In genomic region chr2:189521686-189522434, GRCh38 we compare ENCODE assay signal across 13 cellular contexts. TPM values are rescaled to one million over a fixed set of nuclear protein-coding genes. Genes with fewer than 3 reads are reported as not detected.
DNase-seq lines count a peak whose midpoint lies in the region; ATAC-seq, FAIRE-seq and TF ChIP-seq lines count a peak whose summit lies in the region.
"Had no signal": no experiment of that assay in that cellular context is flagged by ENCODE, and none has a peak within 500 bp of the region (broad histone marks: within the 10 kb centered on the region; RNA-seq: fewer than 3 reads in every experiment).

No MANE protein-coding gene starts in this region.

- CTCF ChIA-PET in GM12878 (lab: Yijun Ruan, JAX): no interaction called here

- H3K27me3 Mint-ChIP-seq in nephron (ENCODE audit: low read depth): no peaks in the 10 kb centered on the region

- no peak overlapping the region for H3K4me2 ChIP-seq in GM12878 (ENCODE audit: control insufficient read depth, insufficient read depth)

- SMC1A ChIA-PET in GM12878 (lab: Charles Lee; ENCODE audit: uncharacterized antibody, unreplicated experiment): interaction anchor here (0.7 kb wide), 1 partner anchor 57 kb away, joined by 3 read pairs; no protein-coding TSS in a partner anchor

- TF ChIP-seq CTCF in GM06990 (IDR thresholded peaks at IDR 0.05; ENCODE audit: insufficient read depth, low read length, poor library complexity, severe bottlenecking) (peak; percentile 12), GM12878 (IDR thresholded peaks at IDR 0.05 in 2 of 3, conservative IDR thresholded peaks at IDR 0.05 in 1 of 3; ENCODE audit: control insufficient read depth in 2 of 3, extremely low read depth in 1 of 3, insufficient read depth in 1 of 3, low read depth in 3 of 3, low read length in 3 of 3) (0 out of 6 replicates have a peak, but pooled peaks of 2 of the 3 experiments have one; percentile 6 to 12), nephron (IDR thresholded peaks at IDR 0.05; ENCODE audit: unreplicated experiment in 3 of 3) (no peak)

- no peak for TF ChIP-seq RAD21 in GM12878 (IDR thresholded peaks at IDR 0.05; ENCODE audit: insufficient read depth, low read depth, low read length)

- no peak overlapping the region for H3K9ac ChIP-seq in GM12878 (ENCODE audit: control insufficient read depth, insufficient read depth, low read length)

- in situ Hi-C loops in GM12878 (cut with MboI): no loop called here

- no peak for TF ChIP-seq POLR2A in GM12878 (IDR thresholded peaks at IDR 0.05; ENCODE audit: low read depth, low read length)

- H3K27me3 ChIP-seq in GM06990 (replicated peaks; ENCODE audit: control insufficient read depth, insufficient read depth, low read length) (no peaks in the 10 kb centered on the region), GM12878 (replicated peaks in 1 of 2; ENCODE audit: control insufficient read depth in 2 of 2, insufficient read depth in 2 of 2, low read length in 1 of 2) (no peaks in the 10 kb centered on the region)

- DNase-seq in GM06990 (ENCODE audit: extremely low read depth, insufficient read length) (no peak), GM12878 (ENCODE audit: low read depth, low spot score) (no peak), NCI-H1105 (lab: John Stamatoyannopoulos, UW) (no peak)
- no peak for DNase-seq in activated effector memory CD4-positive, alpha-beta T cell treated with Interleukin-2 at 50 U/mL for 16 hours
- DNase-seq: CD8-positive, alpha-beta T cell; NCI-H345 had no signal

- H3K79me2 ChIP-seq in GM12878 (ENCODE audit: control insufficient read depth, insufficient read depth, low read length): no peaks in the 10 kb centered on the region

- no peak for TF ChIP-seq EP300 in GM12878 (IDR thresholded peaks at IDR 0.05; ENCODE audit: borderline replicate concordance in 1 of 2, control insufficient read depth in 1 of 2, low read depth in 2 of 2, low read length in 2 of 2)

- no peaks in the 10 kb centered on the region for H3K9me3 ChIP-seq in GM12878 (replicated peaks; ENCODE audit: control insufficient read depth, insufficient read depth, low read length)

- H3K4me3 ChIP-seq in GM06990 (replicated peaks; ENCODE audit: low read depth, low read length): no peak overlapping the region
- H3K4me3 ChIP-seq in GM12878: no peak overlapping the region

- RAD21 ChIA-PET in GM12878 (lab: Charles Lee; ENCODE audit: unreplicated experiment): no interaction called here

- 3% methylated on average over 2 of the region's 2 CpGs for WGBS in GM12878 (ENCODE audit: insufficient coverage, insufficient replicate concordance, low lambda C conversion rate, missing lambda C conversion rate)

- BruUV-seq in GM12878 (replicated peaks; lab: Mats Ljungman, UMichigan): no TSS peak

- no peak for FAIRE-seq in GM12878 (lab: Jason Lieb, UNC)
- FAIRE-seq: astrocyte, H1 had no signal

- peaks cover 38% of the 10 kb centered on the region for H3K4me1 Mint-ChIP-seq in nephron

- no peaks in the 10 kb centered on the region for H3K4me1 ChIP-seq in GM12878 (ENCODE audit: control insufficient read depth, insufficient read depth, low read length)

- H3K27ac Mint-ChIP-seq in nephron: peak overlapping the region in 2 of 3 experiments; percentile 79 to 83
- H3K27ac Mint-ChIP-seq: CD8-positive, alpha-beta T cell; stimulated activated naive CD8-positive, alpha-beta T cell treated with anti-CD3 and anti-CD28 coated beads, Interleukin-15, Interleukin-2, amounts not matched to agents 100 ng/mL and 50 ng/mL, for 24 hours had no signal

- H4K20me1 ChIP-seq in GM12878 (ENCODE audit: control insufficient read depth, insufficient read depth): no peaks in the 10 kb centered on the region

- H3K36me3 ChIP-seq in GM06990 (ENCODE audit: control insufficient read depth, insufficient read depth, low read length) (no peaks in the 10 kb centered on the region), GM12878 (ENCODE audit: control insufficient read depth in 2 of 2, insufficient read depth in 2 of 2, low read length in 1 of 2) (no peaks in the 10 kb centered on the region)

- H3K4me3 Mint-ChIP-seq in nephron: no peak overlapping the region
- H3K4me3 Mint-ChIP-seq: CD8-positive, alpha-beta T cell; stimulated activated naive CD8-positive, alpha-beta T cell treated with anti-CD3 and anti-CD28 coated beads, Interleukin-15, Interleukin-2, amounts not matched to agents 100 ng/mL and 50 ng/mL, for 24 hours had no signal

- intact Hi-C loops in GM12878 (cut with micrococcal nuclease; ENCODE audit: unreplicated experiment): no loop called here

- peaks cover 11% of the 10 kb centered on the region for H3K9me3 Mint-ChIP-seq in nephron
- H3K9me3 Mint-ChIP-seq: stimulated activated naive CD8-positive, alpha-beta T cell treated with anti-CD3 and anti-CD28 coated beads, Interleukin-15, Interleukin-2, amounts not matched to agents 100 ng/mL and 50 ng/mL, for 24 hours had no signal

- no peak overlapping the region for H2AFZ ChIP-seq in GM12878 (ENCODE audit: control insufficient read depth, low read depth, low read length)

- POLR2A ChIA-PET in GM12878 (lab: Charles Lee): no interaction called here

- peak; percentile 49 for ATAC-seq in HG03378 (IDR thresholded peaks at IDR 0.05; ENCODE audit: unreplicated experiment)
- ATAC-seq in GM12878: peak; percentile 85
- no peak for ATAC-seq in GM19023 (IDR thresholded peaks at IDR 0.05; ENCODE audit: unreplicated experiment)
- no peak for ATAC-seq in HG03135 (IDR thresholded peaks at IDR 0.05; ENCODE audit: unreplicated experiment)
- ATAC-seq: CD8-positive, alpha-beta T cell had no signal

- no peak overlapping the region for H3K27ac ChIP-seq in GM12878 (ENCODE audit: control insufficient read depth, insufficient read depth)

- no peaks in the 10 kb centered on the region for H3K36me3 Mint-ChIP-seq in nephron (ENCODE audit: low read depth)
- H3K36me3 Mint-ChIP-seq: CD8-positive, alpha-beta T cell had no signal

TF ChIP-seq in GM12878, 131 proteins besides CTCF, POLR2A, EP300 and RAD21 (continues in another document):
- TF ChIP-seq FOXM1 (IDR thresholded peaks at IDR 0.05; ENCODE audit: low read depth, low read length) (no peak), ASH2L (IDR thresholded peaks at IDR 0.05; ENCODE audit: borderline replicate concordance, low read depth) (no peak), BCL11A (IDR thresholded peaks at IDR 0.05; ENCODE audit: low read depth, low read length) (no peak), IRF4 (IDR thresholded peaks at IDR 0.05; ENCODE audit: low read depth, low read length) (no peak), ATF3 (IDR thresholded peaks at IDR 0.05; ENCODE audit: borderline replicate concordance, extremely low read depth, low read depth, low read length) (no peak), PKNOX1 (IDR thresholded peaks at IDR 0.05) (no peak), NBN (IDR thresholded peaks at IDR 0.05) (no peak), SMAD1 (IDR thresholded peaks at IDR 0.05; ENCODE audit: low read depth, partially characterized antibody) (no peak)

RNA-seq across cellular contexts. Expression of gene SLC40A1, which starts 58.7 kb away (rescaled TPM):
- 0.10 TPM in 1 of 2 replicates, not detected in the other for total RNA-seq in GM12878 (2013; cell fraction: nucleolus; rRNA removed)
- 0.05 TPM in 1 of 2 replicates, not detected in the other for total RNA-seq in GM12878 (2014; rRNA removed)
- not detected in 2 replicates for total RNA-seq in GM12878 (2014; rRNA removed; fragmentation: Illumina TruSeq; extraction: Trizol)
- total RNA-seq in GM12878 (2021): 0.38 and 0.61 TPM in 2 replicates
- polyA plus RNA-seq in GM12878 (2011; ENCODE audit: low read depth): not detected
- 0.07 and 0.08 TPM in 2 replicates for polyA plus RNA-seq in GM12878 (2011; rRNA removed)
- polyA plus RNA-seq in GM12878 (2011; cell fraction: cytosol; rRNA removed): 0.05 and 0.12 TPM in 2 replicates
- polyA plus RNA-seq in GM12878 (2011; cell fraction: nucleus; rRNA removed): not detected in 2 replicates
- not detected in 2 replicates for polyA plus RNA-seq in GM12878 (2012)
- polyA plus RNA-seq in GM12878 (2014; fragmentation: Illumina TruSeq; extraction: Trizol): 0.01 TPM in 1 of 2 replicates, not detected in the other
- not detected for polyA plus RNA-seq in GM12878 (2014; fragmentation: Nextera tagmentation; extraction: Ambion mirVana)
- not detected in 2 replicates for polyA plus RNA-seq in GM12878 (2014; rRNA removed)
- polyA plus RNA-seq in GM12878 (2016; fragmentation: Nextera tagmentation; extraction: Ambion mirVana): not detected
- polyA minus RNA-seq in GM12878 (2011; rRNA and poly(A)+ RNA removed): 0.88 TPM in 1 of 2 replicates, not detected in the other
- polyA minus RNA-seq in GM12878 (2011; cell fraction: cytosol; rRNA and poly(A)+ RNA removed): not detected in 2 replicates
- polyA minus RNA-seq in GM12878 (2011; cell fraction: nucleus; rRNA and poly(A)+ RNA removed): not detected in 2 replicates
- total RNA-seq: H1 had no signal

Comparison
In these comparisons a context has a peak if more than half of its experiments do, and no peak if none do; other contexts are left out.
1. CTCF ChIP-seq: peak in GM06990 (single experiment) and GM12878 (2 of 3); none in nephron (0 of 3).
2. ATAC-seq: peak in HG03378 (single experiment) and GM12878 (single experiment); none in GM19023 (single experiment) and HG03135 (single experiment).